ENCODE assay signal across 14 cellular contexts in the genomic region with DNA sequence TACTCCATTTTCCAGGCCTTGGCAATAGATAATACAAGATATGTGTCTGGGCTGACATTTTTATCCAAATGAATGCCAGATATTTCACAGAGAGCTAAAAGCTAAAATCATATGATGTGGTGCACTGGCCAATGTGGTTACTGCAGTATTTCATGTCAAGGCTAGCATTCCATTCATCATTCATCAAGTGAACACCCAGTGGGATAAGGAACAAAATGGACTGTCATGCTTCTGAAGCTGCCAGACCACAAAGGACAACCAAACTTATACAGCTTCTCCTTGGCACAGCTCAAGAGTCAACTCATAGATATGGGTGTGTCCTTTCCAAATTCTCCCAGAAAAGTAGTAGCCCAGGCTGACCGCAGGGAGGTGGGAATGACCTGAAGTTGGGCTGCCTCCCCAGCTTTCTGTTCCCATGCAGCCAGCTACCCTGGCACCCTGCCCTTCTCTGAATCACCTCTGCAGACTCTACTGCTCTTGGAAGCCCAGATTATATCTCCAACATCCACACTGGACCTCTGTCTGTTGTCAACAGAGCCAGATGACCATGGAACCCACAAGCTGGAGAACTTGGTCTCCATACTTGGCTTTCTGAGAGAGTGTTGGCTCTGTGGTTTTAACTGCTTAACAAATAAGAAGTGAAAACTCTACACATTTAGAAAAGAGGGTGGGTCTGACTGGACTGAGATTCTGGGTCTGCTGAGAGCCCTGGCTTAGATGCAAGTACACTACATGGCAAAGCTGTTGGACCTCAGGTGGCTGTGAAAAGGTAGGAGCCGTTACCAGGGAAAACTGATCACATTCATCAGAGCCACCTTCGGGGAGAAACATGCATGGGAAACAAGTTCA.
DNase-seq lines count a peak whose midpoint lies in the region; ATAC-seq, FAIRE-seq and TF ChIP-seq lines count a peak whose summit lies in the region.
"Had no signal": no experiment of that assay in that cellular context is flagged by ENCODE, and none has a peak within 500 bp of the region (broad histone marks: within the 10 kb centered on the region; RNA-seq: fewer than 3 reads in every experiment).

No MANE protein-coding gene starts in this region.

- H3K4ac ChIP-seq in IMR-90 (ENCODE audit: low read depth, low read length), result peak overlapping the region; percentile 33; the same call in 1 of the 2 replicates

- 0 out of 2 replicates have a peak overlapping the region, but pooled peaks have one; percentile 1 for H2AK5ac ChIP-seq in IMR-90 (ENCODE audit: low read depth, low read length)

- no peaks in the 10 kb centered on the region for H3K27me3 ChIP-seq in IMR-90 (ENCODE audit: control insufficient read depth, insufficient read depth, low read length)
- H3K27me3 ChIP-seq in small intestine (ENCODE audit: control insufficient read depth in 2 of 2, insufficient read depth in 2 of 2, low read length in 2 of 2), result no peaks in the 10 kb centered on the region
- H3K27me3 ChIP-seq: BLaER1, neural progenitor cell had no signal

- H3K4me2 ChIP-seq in IMR-90 (ENCODE audit: low read depth, low read length), result no peak overlapping the region
- H3K4me2 ChIP-seq: BLaER1, neural progenitor cell had no signal

- H3K9me3 ChIP-seq in IMR-90 (ENCODE audit: control insufficient read depth, insufficient read depth, low read length), result no peaks in the 10 kb centered on the region; the same call in 1 of the 2 replicates
- no peaks in the 10 kb centered on the region for H3K9me3 ChIP-seq in mucosa of descending colon
- H3K9me3 ChIP-seq in small intestine (ENCODE audit: control insufficient read depth, low read depth), result no peaks in the 10 kb centered on the region

- peak overlapping the region; percentile 56 for H2BK20ac ChIP-seq in IMR-90 (ENCODE audit: low read depth, low read length)

- H2BK120ac ChIP-seq in IMR-90 (ENCODE audit: low read depth, low read length), result peak overlapping the region; percentile 37

- H3K9me1 ChIP-seq in IMR-90 (ENCODE audit: insufficient read depth, low read length), result no peaks in the 10 kb centered on the region

- no peak for TF ChIP-seq POLR2A in IMR-90 (IDR thresholded peaks at IDR 0.05; ENCODE audit: low read depth, low read length)

- no peak overlapping the region for H2AFZ ChIP-seq in IMR-90 (replicated peaks; ENCODE audit: low read length, poor library complexity)
- H2AFZ ChIP-seq: neural progenitor cell had no signal

- POLR2A ChIA-PET in IMR-90 (lab: Charles Lee; ENCODE audit: unreplicated experiment), result no interaction called here

- in situ Hi-C loops in IMR-90 (cut with MboI; ENCODE audit: low sequenced_read_pairs), result no loop called here

- peak overlapping the region in 1 of 2 experiments; percentile 61; a peak in 2 of 4 replicates for H4K8ac ChIP-seq in IMR-90 (ENCODE audit: low read depth in 2 of 2, low read length in 2 of 2)

- peak overlapping the region; percentile 57; the same call in 1 of the 3 replicates for H2BK15ac ChIP-seq in IMR-90 (ENCODE audit: low read depth, low read length)

- intact Hi-C loops in IMR-90 (cut with micrococcal nuclease), result no loop called here
- intact Hi-C loops in mucosa of descending colon (cut with DNase I, micrococcal nuclease), result loop anchor here in 1 of 2 donors (10.0 kb wide), 1 partner anchor 652 kb away; no protein-coding TSS in a partner anchor

- DNase-seq in AG08396 (ENCODE audit: low spot score), result peak; percentile 82
- DNase-seq in IMR-90, result peak; percentile 81
- peak; percentile 71 for DNase-seq in epidermal melanocyte (ENCODE audit: insufficient read length, low spot score)
- DNase-seq in mucosa of descending colon, result peak in 2 of 3 donors; percentile 23 to 64
- no peak for DNase-seq in small intestine
- DNase-seq in activated T-cell treated with anti-CD3 and anti-CD28 coated beads, Interleukin-2, amount 50 U/mL, for 48 hours, result no peak
- DNase-seq in DMS79 treated with DMSO at 0.1 percent for 48 hours (lab: John Stamatoyannopoulos, UW), result no peak
- DNase-seq: NCI-H1092; stimulated activated CD8-positive, alpha-beta memory T cell treated with anti-CD3 and anti-CD28 coated beads, Interleukin-4, amount 100 ng/mL, for 48 hours had no signal

- no peak overlapping the region for H3K56ac ChIP-seq in IMR-90 (ENCODE audit: extremely low read depth, insufficient read depth, low read length)

- peak; percentile 30 for ATAC-seq in IMR-90 (ENCODE audit: low read depth)
- peak; percentile 7 for ATAC-seq in mucosa of descending colon
- ATAC-seq in GM21737 (IDR thresholded peaks at IDR 0.05; ENCODE audit: unreplicated experiment), result no peak

- no TSS peak for BruUV-seq in IMR-90 (replicated peaks; lab: Mats Ljungman, UMichigan)

- dilution Hi-C loops in IMR-90 (cut with HindIII; ENCODE audit: low sequenced_read_pairs, unreplicated experiment), result loop anchor here (10.0 kb wide), 2 partner anchors 182 to 662 kb away; no protein-coding TSS in a partner anchor

- 100% methylated on average over 1 of the region's 3 CpGs; no CpG with 5 or more reads in 1 of the 2 experiments for WGBS in IMR-90 (ENCODE audit: extremely low coverage in 2 of 2, insufficient read length in 1 of 2), 2 experiments
- WGBS in small intestine, 3 donors, result 85 to 94% (median 88%) methylated on average over 3 of the region's 3 CpGs

- H3K9ac ChIP-seq in IMR-90 (ENCODE audit: low read depth, low read length), result no peak overlapping the region
- H3K9ac ChIP-seq: BLaER1, neural progenitor cell had no signal

- no peak overlapping the region for H2AK9ac ChIP-seq in IMR-90 (replicated peaks; ENCODE audit: low read depth, low read length, poor library complexity)

- no peak for FAIRE-seq in small intestine (lab: Jason Lieb, UNC)
- FAIRE-seq: endometrium had no signal

- peak overlapping the region; percentile 19; the same call in 1 of the 2 replicates for H4K5ac ChIP-seq in IMR-90 (ENCODE audit: low read depth, low read length)

- H3K36me3 ChIP-seq in IMR-90 (ENCODE audit: control insufficient read depth, insufficient read depth, low read length) (no peaks in the 10 kb centered on the region), mucosa of descending colon (ENCODE audit: low read depth) (no peaks in the 10 kb centered on the region), small intestine (ENCODE audit: control insufficient read depth in 2 of 2, insufficient read depth in 2 of 2, low read length in 2 of 2) (no peaks in the 10 kb centered on the region)
- H3K36me3 ChIP-seq: BLaER1, neural progenitor cell had no signal

- H3K27ac ChIP-seq in IMR-90 (ENCODE audit: insufficient read depth, low read length) (peak overlapping the region; percentile 15; the same call in 1 of the 2 replicates), small intestine (ENCODE audit: low read depth in 1 of 2, low read length in 1 of 2) (peak overlapping the region in 1 of 2 donors; percentile 63)
- H3K27ac ChIP-seq: BLaER1, neural progenitor cell, SK-N-MC had no signal

- no peaks in the 10 kb centered on the region for H4K20me1 ChIP-seq in IMR-90 (ENCODE audit: insufficient read depth, low read length)
- H4K20me1 ChIP-seq: BLaER1 had no signal

- CTCF ChIA-PET in IMR-90 (lab: Yijun Ruan, JAX), result interaction anchor here (0.5 to 1.6 kb wide), 4 partner anchors 9 to 395 kb away, joined by 3 read pairs; no protein-coding TSS in a partner anchor

- TF ChIP-seq RAD21 in IMR-90 (IDR thresholded peaks at IDR 0.05; ENCODE audit: low read length), result no peak

- peak overlapping the region; percentile 28; the same call in 1 of the 2 replicates for H4K91ac ChIP-seq in IMR-90 (ENCODE audit: insufficient read depth, low read depth, low read length)

- no peak for TF ChIP-seq CTCF in IMR-90 (conservative IDR thresholded peaks at IDR 0.05; ENCODE audit: low read depth, low read length)
- no peak for TF ChIP-seq CTCF in mucosa of descending colon (IDR thresholded peaks at IDR 0.05)

- H3K4me3 ChIP-seq in IMR-90 (ENCODE audit: insufficient read depth, low read depth, low read length), result no peak overlapping the region
- H3K4me3 ChIP-seq in mucosa of descending colon, result no peak overlapping the region
- H3K4me3 ChIP-seq in small intestine (ENCODE audit: low read depth in 1 of 2, low read length in 2 of 2), result no peak overlapping the region
- H3K4me3 ChIP-seq: BLaER1, neural progenitor cell, SK-N-MC had no signal

- peak overlapping the region; percentile 32 for H2BK5ac ChIP-seq in IMR-90 (ENCODE audit: low read depth, low read length, poor library complexity, severe bottlenecking)

- H3K23ac ChIP-seq in IMR-90 (ENCODE audit: low read depth, low read length), result peak overlapping the region; percentile 18; the same call in 1 of the 2 replicates

- no peaks in the 10 kb centered on the region for H3K79me1 ChIP-seq in IMR-90 (ENCODE audit: low read depth in 1 of 2, low read length in 2 of 2)

- 0 out of 2 replicates have a peak overlapping the region, but pooled peaks have one; percentile 64 for H3K14ac ChIP-seq in IMR-90 (replicated peaks; ENCODE audit: low read depth, low read length)

- peak overlapping the region; percentile 51 for H3K18ac ChIP-seq in IMR-90 (ENCODE audit: low read depth, low read length)

- H3K4me1 ChIP-seq in IMR-90 (ENCODE audit: control insufficient read depth, insufficient read depth, low read length) (peaks cover 10% of the 10 kb centered on the region), mucosa of descending colon (ENCODE audit: low read depth) (no peaks in the 10 kb centered on the region), small intestine (ENCODE audit: control insufficient read depth in 2 of 2, insufficient read depth in 1 of 2, low read depth in 1 of 2, low read length in 1 of 2) (peaks cover 0 to 10% of the 10 kb centered on the region in 2 donors)
- H3K4me1 ChIP-seq: BLaER1 had no signal

TF ChIP-seq in IMR-90, 13 proteins besides CTCF, POLR2A, EP300 and RAD21:
- TF ChIP-seq MAZ (IDR thresholded peaks at IDR 0.05; ENCODE audit: borderline replicate concordance, low read depth, low read length) (no peak), FOS (IDR thresholded peaks at IDR 0.05; ENCODE audit: low read depth, low read length) (peak; percentile 17; the same call in 1 of the 2 replicates), CEBPB (IDR thresholded peaks at IDR 0.05; ENCODE audit: low read depth, low read length) (peak; percentile 21; the same call in 1 of the 2 replicates)

Comparison
In these comparisons a context has a peak if more than half of its experiments do, and no peak if none do; other contexts are left out.
1. DNase-seq: peak in AG08396 (single experiment), IMR-90 (single experiment), epidermal melanocyte (single experiment) and mucosa of descending colon (2 of 3); none in small intestine (single experiment), activated T-cell treated with anti-CD3 and anti-CD28 coated beads, Interleukin-2, amount 50 U/mL, for 48 hours (0 of 2) and DMS79 treated with DMSO at 0.1 percent for 48 hours (single experiment).